ENCODE assay signal across 9 cellular contexts in genomic region chr22:49760630-49761571, GRCh38.
DNase-seq lines count a peak whose midpoint lies in the region; ATAC-seq, FAIRE-seq and TF ChIP-seq lines count a peak whose summit lies in the region.
"Had no signal": no experiment of that assay in that cellular context is flagged by ENCODE, and none has a peak within 500 bp of the region (broad histone marks: within the 10 kb centered on the region; RNA-seq: fewer than 3 reads in every experiment).

No MANE protein-coding gene starts in this region.

- peak overlapping the region; percentile 90 for H3K4ac ChIP-seq in H1 (replicated peaks; ENCODE audit: insufficient read length, low read depth, low read length)

- no peak overlapping the region for H4K5ac ChIP-seq in H1 (ENCODE audit: insufficient read length, low read depth, low read length)

- H3K4me3 ChIP-seq in GM12864 (ENCODE audit: low read depth, low read length) (no peak overlapping the region), H1 (ENCODE audit: extremely low read depth in 1 of 4, insufficient read depth in 2 of 4, low read depth in 3 of 4, low read length in 4 of 4) (no peak overlapping the region), gastroesophageal sphincter (no peak overlapping the region)

- H2AK5ac ChIP-seq in H1 (ENCODE audit: low read depth, low read length), result 0 out of 2 replicates have a peak overlapping the region, but pooled peaks have one; percentile 16

- peak overlapping the region; percentile 77; the same call in 1 of the 2 replicates for H2BK12ac ChIP-seq in H1 (ENCODE audit: low read depth, low read length)

- no peak for TF ChIP-seq CTCF in GM12864 (IDR thresholded peaks at IDR 0.05; ENCODE audit: low read depth, low read length, missing control alignments)
- no peak for TF ChIP-seq CTCF in H1 (IDR thresholded peaks at IDR 0.05; ENCODE audit: control extremely low read depth in 1 of 3, insufficient read depth in 1 of 3, low read depth in 1 of 3, low read length in 3 of 3)
- no peak for TF ChIP-seq CTCF in gastroesophageal sphincter (IDR thresholded peaks at IDR 0.05)

- H4K20me1 ChIP-seq in H1 (replicated peaks in 1 of 2; ENCODE audit: control insufficient read depth in 1 of 2, insufficient read depth in 2 of 2, low read length in 2 of 2), result no peaks in the 10 kb centered on the region

- no peak overlapping the region for H3K27ac ChIP-seq in H1 (ENCODE audit: low read depth, low read length)
- H3K27ac ChIP-seq in gastroesophageal sphincter, result no peak overlapping the region

- no peak for FAIRE-seq in H1 (lab: Jason Lieb, UNC)
- FAIRE-seq: islet of Langerhans had no signal

- H3K9ac ChIP-seq in H1 (replicated peaks in 1 of 4; ENCODE audit: extremely low read depth in 1 of 4, low read depth in 3 of 4, low read length in 3 of 4), result no peak overlapping the region

- TF ChIP-seq POLR2A in H1 (IDR thresholded peaks at IDR 0.05; ENCODE audit: control extremely low read depth in 1 of 2, low read depth in 2 of 2, low read length in 2 of 2) (no peak), gastroesophageal sphincter (IDR thresholded peaks at IDR 0.05) (no peak)

- H3K4me2 ChIP-seq in H1 (ENCODE audit: insufficient read depth in 1 of 2, low read depth in 2 of 2, low read length in 2 of 2), result no peak overlapping the region

- no peak for TF ChIP-seq EP300 in H1 (IDR thresholded peaks at IDR 0.05; ENCODE audit: borderline replicate concordance in 1 of 2, low read depth in 2 of 2, low read length in 2 of 2)
- no peak for TF ChIP-seq EP300 in gastroesophageal sphincter (IDR thresholded peaks at IDR 0.05)

- 0 out of 2 replicates have a peak overlapping the region, but pooled peaks have one; percentile 72 for H2BK15ac ChIP-seq in H1 (ENCODE audit: low read length)

- ATAC-seq in GM21423 (IDR thresholded peaks at IDR 0.05; ENCODE audit: unreplicated experiment), result peak; percentile 52
- ATAC-seq in gastroesophageal sphincter, result no peak

- H3K9me3 ChIP-seq in H1 (ENCODE audit: insufficient read depth in 2 of 2, low read depth in 1 of 2, low read length in 1 of 2) (peaks cover 0 to under 1% of the 10 kb centered on the region in 2 experiments; a peak in 1 of 4 replicates), gastroesophageal sphincter (peaks cover 0 to 20% (median 0%) of the 10 kb centered on the region in 3 donors)

- no peaks in the 10 kb centered on the region for H3K23me2 ChIP-seq in H1 (ENCODE audit: low read depth, low read length)

- H3K36me3 ChIP-seq in H1 (ENCODE audit: control insufficient read depth in 2 of 4, insufficient read depth in 4 of 4, low read length in 3 of 4), result no peaks in the 10 kb centered on the region
- H3K36me3 ChIP-seq in gastroesophageal sphincter, result no peaks in the 10 kb centered on the region

- H3K56ac ChIP-seq in H1 (replicated peaks; ENCODE audit: insufficient read length, low read depth, low read length), result no peak overlapping the region

- H2BK5ac ChIP-seq in H1 (ENCODE audit: low read depth, low read length), result peak overlapping the region; percentile 99

- peak overlapping the region; percentile 77; the same call in 1 of the 2 replicates for H2BK20ac ChIP-seq in H1 (ENCODE audit: low read length)

- WGBS in H1 (ENCODE audit: extremely low coverage in 1 of 2, insufficient coverage in 1 of 2, insufficient read length in 1 of 2, insufficient replicate concordance in 2 of 2, low coverage in 1 of 2, low lambda C conversion rate in 2 of 2, missing lambda C conversion rate in 1 of 2), 2 experiments, result 91% methylated on average over 13 of the region's 13 CpGs; no CpG with 5 or more reads in 1 of the 2 experiments
- WGBS in gastroesophageal sphincter (ENCODE audit: low coverage in 1 of 2), 2 donors, result 83% methylated on average over 7 of the region's 13 CpGs; no CpG with 5 or more reads in 1 of the 2 donors

- H3K79me2 ChIP-seq in H1 (ENCODE audit: control insufficient read depth in 1 of 2, insufficient read depth in 2 of 2, low read length in 2 of 2), result no peaks in the 10 kb centered on the region

- H3K4me1 ChIP-seq in H1 (replicated peaks in 1 of 4; ENCODE audit: control insufficient read depth in 3 of 4, insufficient read depth in 4 of 4, low read length in 3 of 4), result no peaks in the 10 kb centered on the region
- H3K4me1 ChIP-seq in gastroesophageal sphincter, result no peaks in the 10 kb centered on the region

- H3K79me1 ChIP-seq in H1 (ENCODE audit: low read depth, low read length), result no peaks in the 10 kb centered on the region

- H4K8ac ChIP-seq in H1 (ENCODE audit: extremely low read depth, insufficient read depth, low read length), result peak overlapping the region; percentile 87

- CTCF ChIA-PET in H1 (lab: Charles Lee; ENCODE audit: partially characterized antibody), result interaction anchor here (1.0 to 1.3 kb wide), 2 partner anchors 20 to 170 kb away, joined by 3 to 4 read pairs; no protein-coding TSS in a partner anchor

- H3K27me3 ChIP-seq in H1 (replicated peaks in 1 of 4; ENCODE audit: control insufficient read depth in 3 of 4, extremely low read depth in 1 of 4, insufficient read depth in 3 of 4, low read length in 3 of 4), result no peaks in the 10 kb centered on the region
- peaks cover 26% of the 10 kb centered on the region for H3K27me3 ChIP-seq in gastroesophageal sphincter

- H2AFZ ChIP-seq in H1 (ENCODE audit: low read length), result peak overlapping the region; percentile 71

- POLR2A ChIA-PET in H1 (lab: Charles Lee; ENCODE audit: partially characterized antibody), result interaction anchor here (1.2 kb wide), 1 partner anchor 11 kb away, joined by 3 read pairs; no protein-coding TSS in a partner anchor

- H4K91ac ChIP-seq in H1 (replicated peaks; ENCODE audit: insufficient read length, low read length), result peak overlapping the region; percentile 96

- H3K23ac ChIP-seq in H1 (ENCODE audit: insufficient read length), result no peak overlapping the region

- peak overlapping the region; percentile 34; the same call in 1 of the 2 replicates for H3K18ac ChIP-seq in H1 (ENCODE audit: extremely low read depth, low read length)

- H2BK120ac ChIP-seq in H1 (replicated peaks; ENCODE audit: low read depth, low read length), result peak overlapping the region; percentile 89

- H3K14ac ChIP-seq in H1 (ENCODE audit: insufficient read length), result no peak overlapping the region

- no peak for TF ChIP-seq RAD21 in H1 (IDR thresholded peaks at IDR 0.05 in 1 of 2, conservative IDR thresholded peaks at IDR 0.05 in 1 of 2; ENCODE audit: low read depth in 2 of 2, low read length in 2 of 2)

- DNase-seq in GM12864 (ENCODE audit: low read depth) (peak; percentile 49), NAMALWA (ENCODE audit: low spot score) (peak; percentile 52), H1 (ENCODE audit: low read depth in 1 of 2, low spot score in 2 of 2) (no peak), anterior cingulate cortex (lab: John Stamatoyannopoulos, UW) (no peak), CD1c-positive myeloid dendritic cell (ENCODE audit: extremely low spot score) (no peak), NCI-H2081 treated with DMSO at 0.1 percent for 48 hours (lab: John Stamatoyannopoulos, UW) (no peak)

TF ChIP-seq in H1, 55 proteins besides CTCF, POLR2A, EP300 and RAD21:
- TF ChIP-seq HDAC2 (IDR thresholded peaks at IDR 0.05; ENCODE audit: borderline replicate concordance in 1 of 2, low read depth in 2 of 2, low read length in 2 of 2) (no peak), E2F6 (IDR thresholded peaks at IDR 0.05) (no peak), SIX5 (IDR thresholded peaks at IDR 0.05; ENCODE audit: low read depth, low read length) (no peak), SP4 (IDR thresholded peaks at IDR 0.05; ENCODE audit: low read length) (no peak), SAP30 (IDR thresholded peaks at IDR 0.05; ENCODE audit: insufficient read depth, insufficient replicate concordance, low read length) (no peak), FOSL1 (IDR thresholded peaks at IDR 0.05; ENCODE audit: insufficient read depth, low read depth, low read length) (no peak), TBP (IDR thresholded peaks at IDR 0.05; ENCODE audit: low read depth, low read length) (no peak), KDM5A (IDR thresholded peaks at IDR 0.05; ENCODE audit: low read length) (no peak), MAX (IDR thresholded peaks at IDR 0.05) (no peak), SRF (IDR thresholded peaks at IDR 0.05; ENCODE audit: low read depth, low read length) (no peak), TAF7 (optimal IDR thresholded peaks at IDR 0.05; ENCODE audit: borderline replicate concordance, low read depth, low read length) (no peak), CTBP2 (IDR thresholded peaks at IDR 0.05; ENCODE audit: borderline replicate concordance, insufficient read depth, insufficient read length, low read length) (no peak), GTF2F1 (IDR thresholded peaks at IDR 0.05; ENCODE audit: borderline replicate concordance, low read depth, low read length) (no peak), SIRT6 (IDR thresholded peaks at IDR 0.05; ENCODE audit: low read length) (no peak), BACH1 (IDR thresholded peaks at IDR 0.05; ENCODE audit: low read length) (no peak), KDM1A (IDR thresholded peaks at IDR 0.05; ENCODE audit: borderline replicate concordance, low read length) (no peak), TEAD4 (IDR thresholded peaks at IDR 0.05; ENCODE audit: low read depth, low read length) (no peak), HDAC6 (IDR thresholded peaks at IDR 0.05; ENCODE audit: low read depth, low read length) (no peak), ZNF274 (IDR thresholded peaks at IDR 0.05; ENCODE audit: borderline replicate concordance, extremely low read depth, low read length) (no peak)

Comparison
In these comparisons a context has a peak if more than half of its experiments do, and no peak if none do; other contexts are left out.
1. DNase-seq: peak in GM12864 (single experiment) and NAMALWA (single experiment); none in H1 (0 of 2), anterior cingulate cortex (0 of 58), CD1c-positive myeloid dendritic cell (single experiment) and NCI-H2081 treated with DMSO at 0.1 percent for 48 hours (single experiment).